ENCODE assay signal across 11 cellular contexts in the genomic region with DNA sequence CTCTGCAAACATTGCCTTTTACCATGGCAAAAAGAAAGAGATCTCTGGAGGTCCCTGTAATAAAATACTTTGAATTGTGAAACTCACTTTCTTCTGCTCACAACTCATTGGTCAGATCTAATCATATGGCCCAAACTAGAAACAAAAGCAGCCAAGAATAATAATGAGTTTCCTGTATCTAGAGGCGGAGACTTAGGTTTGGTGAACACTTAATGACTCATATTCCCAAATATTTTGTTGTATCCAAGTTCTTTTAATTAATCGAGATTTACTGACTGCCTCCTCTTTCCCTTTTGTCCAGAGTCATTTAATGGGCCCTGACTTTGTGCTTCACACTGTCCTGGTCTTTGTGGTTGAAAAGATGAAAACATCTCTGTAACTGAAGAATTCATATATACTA.
A peak's percentile ranks its signal among the peaks of the same experiment; 100 is the strongest.
DNase-seq lines count a peak whose midpoint lies in the region; ATAC-seq, FAIRE-seq and TF ChIP-seq lines count a peak whose summit lies in the region.
"Had no signal": no experiment of that assay in that cellular context is flagged by ENCODE, and none has a peak within 500 bp of the region (broad histone marks: within the 10 kb centered on the region; RNA-seq: fewer than 3 reads in every experiment).

No MANE protein-coding gene starts in this region.

- DNase-seq in EL (peak; percentile 57), RCC 7860 (ENCODE audit: low spot score) (peak; percentile 6), epithelial cell of proximal tubule (ENCODE audit: low read depth) (peak; percentile 18), neuronal stem cell (ENCODE audit: low spot score) (no peak), NCI-H446 treated with DMSO at 0.1 percent for 48 hours (lab: John Stamatoyannopoulos, UW) (no peak)
- DNase-seq in naive thymus-derived CD4-positive, alpha-beta T cell: no peak
- DNase-seq: small intestine; stimulated activated naive CD4-positive, alpha-beta T cell treated with Interleukin-2 at 50 U/mL for 16 hours had no signal

- H3K9ac ChIP-seq in neuronal stem cell (ENCODE audit: low read depth, low read length, poor library complexity): no peak overlapping the region

- H2BK120ac ChIP-seq in neuronal stem cell (ENCODE audit: low read depth, low read length): no peak overlapping the region

- intact Hi-C loops in naive thymus-derived CD4-positive, alpha-beta T cell (cut with micrococcal nuclease): loop anchor here in 1 of 2 donors (5.0 kb wide), 1 partner anchor 1845 kb away; no protein-coding TSS in a partner anchor

- peaks cover 0 to 2% of the 10 kb centered on the region in 2 donors for H3K9me3 ChIP-seq in neuronal stem cell (replicated peaks in 1 of 2; ENCODE audit: control insufficient read depth in 2 of 2, insufficient read depth in 1 of 2, low read depth in 1 of 2, low read length in 2 of 2)
- no peaks in the 10 kb centered on the region for H3K9me3 ChIP-seq in naive thymus-derived CD4-positive, alpha-beta T cell (ENCODE audit: control insufficient read depth in 2 of 3, low read length in 3 of 3)

- H3K27me3 ChIP-seq in neuronal stem cell (ENCODE audit: control insufficient read depth in 3 of 3, insufficient read depth in 3 of 3, low read depth in 1 of 3, low read length in 3 of 3): no peaks in the 10 kb centered on the region
- H3K27me3 ChIP-seq in naive thymus-derived CD4-positive, alpha-beta T cell (ENCODE audit: control insufficient read depth in 2 of 2, insufficient read depth in 2 of 2, low read length in 2 of 2): no peaks in the 10 kb centered on the region

- H3K36me3 Mint-ChIP-seq in naive thymus-derived CD4-positive, alpha-beta T cell: no peaks in the 10 kb centered on the region

- H3K18ac ChIP-seq in neuronal stem cell (ENCODE audit: low read length): no peak overlapping the region

- H2BK5ac ChIP-seq in neuronal stem cell (ENCODE audit: low read length): no peak overlapping the region

- no peak overlapping the region for H3K27ac ChIP-seq in neuronal stem cell (replicated peaks; ENCODE audit: low read length)
- no peak overlapping the region for H3K27ac ChIP-seq in naive thymus-derived CD4-positive, alpha-beta T cell (ENCODE audit: low read depth, low read length)

- no peak overlapping the region for H3K4me2 ChIP-seq in neuronal stem cell (ENCODE audit: insufficient read depth, low read length, poor library complexity, severe bottlenecking)

- CTCF ChIA-PET in naive thymus-derived CD4-positive, alpha-beta T cell (lab: Charles Lee): no interaction called here

- WGBS in neuronal stem cell (ENCODE audit: extremely low coverage in 2 of 2, insufficient read length in 2 of 2, insufficient replicate concordance in 1 of 2), 2 donors: no CpG with 5 or more reads among the region's 2 CpGs

- H3K4me3 ChIP-seq in epithelial cell of proximal tubule (ENCODE audit: low read depth, low read length) (no peak overlapping the region), neuronal stem cell (ENCODE audit: low read length in 2 of 2) (no peak overlapping the region)
- H3K4me3 ChIP-seq in naive thymus-derived CD4-positive, alpha-beta T cell (ENCODE audit: low read length): no peak overlapping the region

- no peaks in the 10 kb centered on the region for H3K9me3 Mint-ChIP-seq in naive thymus-derived CD4-positive, alpha-beta T cell
- H3K9me3 Mint-ChIP-seq: activated T-helper 17 cell treated with anti-CD3 and anti-CD28 coated beads, Interleukin-2, amount 50 U/mL, for 72 hours had no signal

- no peak overlapping the region for H3K4me3 Mint-ChIP-seq in naive thymus-derived CD4-positive, alpha-beta T cell
- H3K4me3 Mint-ChIP-seq: activated T-helper 17 cell treated with anti-CD3 and anti-CD28 coated beads, Interleukin-2, amount 50 U/mL, for 72 hours had no signal

- no peak overlapping the region for H2BK12ac ChIP-seq in neuronal stem cell (ENCODE audit: low read length)

- no peak overlapping the region for H2BK15ac ChIP-seq in neuronal stem cell (ENCODE audit: low read length)

- H4K8ac ChIP-seq in neuronal stem cell (ENCODE audit: low read depth, low read length): no peak overlapping the region

- H3K27ac Mint-ChIP-seq in naive thymus-derived CD4-positive, alpha-beta T cell: no peak overlapping the region
- H3K27ac Mint-ChIP-seq: activated T-helper 17 cell treated with anti-CD3 and anti-CD28 coated beads, Interleukin-2, amount 50 U/mL, for 72 hours had no signal

- TF ChIP-seq CTCF in epithelial cell of proximal tubule (conservative IDR thresholded peaks at IDR 0.05; ENCODE audit: low read depth, low read length): no peak

- FAIRE-seq in RCC 7860 (lab: Jason Lieb, UNC): no peak
- FAIRE-seq: small intestine had no signal

- H4K91ac ChIP-seq in neuronal stem cell (ENCODE audit: low read depth, low read length, poor library complexity): no peak overlapping the region

- H2AK5ac ChIP-seq in neuronal stem cell (ENCODE audit: low read depth, low read length): no peak overlapping the region

- H3K79me1 ChIP-seq in neuronal stem cell (ENCODE audit: low read depth, low read length): no peaks in the 10 kb centered on the region

- no peak overlapping the region for H3K14ac ChIP-seq in neuronal stem cell (ENCODE audit: low read length)

- H2AFZ ChIP-seq in neuronal stem cell (ENCODE audit: low read length): peak overlapping the region; percentile 1

- peaks cover 0 to 8% of the 10 kb centered on the region in 2 donors for H3K4me1 ChIP-seq in neuronal stem cell (ENCODE audit: control insufficient read depth in 2 of 2, insufficient read depth in 1 of 2, low read depth in 1 of 2, low read length in 2 of 2)
- no peaks in the 10 kb centered on the region for H3K4me1 ChIP-seq in naive thymus-derived CD4-positive, alpha-beta T cell (ENCODE audit: control insufficient read depth in 2 of 2, insufficient read depth in 2 of 2, low read length in 2 of 2)

- no peaks in the 10 kb centered on the region for H3K36me3 ChIP-seq in neuronal stem cell (replicated peaks in 1 of 2; ENCODE audit: control insufficient read depth in 2 of 2, insufficient read depth in 2 of 2, low read length in 2 of 2)
- no peaks in the 10 kb centered on the region for H3K36me3 ChIP-seq in naive thymus-derived CD4-positive, alpha-beta T cell (ENCODE audit: control insufficient read depth in 2 of 3, insufficient read depth in 3 of 3, low read length in 3 of 3)

- no peaks in the 10 kb centered on the region for H3K27me3 Mint-ChIP-seq in naive thymus-derived CD4-positive, alpha-beta T cell
- H3K27me3 Mint-ChIP-seq: activated T-helper 17 cell treated with anti-CD3 and anti-CD28 coated beads, Interleukin-2, amount 50 U/mL, for 72 hours had no signal

- H3K4ac ChIP-seq in neuronal stem cell (ENCODE audit: low read length): no peak overlapping the region

- ATAC-seq in HG02981 (IDR thresholded peaks at IDR 0.05; ENCODE audit: unreplicated experiment): no peak
- no peak for ATAC-seq in GM18907 (IDR thresholded peaks at IDR 0.05; ENCODE audit: unreplicated experiment)
- no peak for ATAC-seq in naive thymus-derived CD4-positive, alpha-beta T cell
- ATAC-seq: activated T-helper 17 cell treated with anti-CD3 and anti-CD28 coated beads, Interleukin-2, amount 50 U/mL, for 72 hours had no signal

- POLR2A ChIA-PET in naive thymus-derived CD4-positive, alpha-beta T cell (lab: Charles Lee): no interaction called here

- no peak overlapping the region for H3K23ac ChIP-seq in neuronal stem cell (ENCODE audit: low read depth, low read length, poor library complexity)

- peaks cover 0 to 2% (median 0%) of the 10 kb centered on the region in 7 donors for H3K4me1 Mint-ChIP-seq in naive thymus-derived CD4-positive, alpha-beta T cell
- H3K4me1 Mint-ChIP-seq: activated T-helper 17 cell treated with anti-CD3 and anti-CD28 coated beads, Interleukin-2, amount 50 U/mL, for 72 hours had no signal

Comparison
In these comparisons a context has a peak if more than half of its experiments do, and no peak if none do; other contexts are left out.
1. DNase-seq: peak in EL (single experiment), RCC 7860 (single experiment) and epithelial cell of proximal tubule (single experiment); none in neuronal stem cell (single experiment), NCI-H446 treated with DMSO at 0.1 percent for 48 hours (single experiment) and naive thymus-derived CD4-positive, alpha-beta T cell (0 of 9).